In genomic region chr15:42490743-42491539, GRCh38 we compare ENCODE assay signal across 1 cellular context.
TF ChIP-seq lines count a peak whose summit lies in the region.

Gene ZNF106 (minus strand): TSS chr15:42491141. CDS start chr15:42472289, 18,852 bp downstream.

TF ChIP-seq in GM12878, 131 proteins besides CTCF, POLR2A, EP300 and RAD21 (continued from another document):
- no peak for TF ChIP-seq ZBTB4 (CRISPR knock-in tag; IDR thresholded peaks at IDR 0.05)
- TF ChIP-seq PBX3 (IDR thresholded peaks at IDR 0.05; ENCODE audit: insufficient replicate concordance, low read depth, low read length) = no peak
- TF ChIP-seq PKNOX1 (IDR thresholded peaks at IDR 0.05) = peak; percentile 29; the same call in 1 of the 2 replicates
- TF ChIP-seq SUZ12 (IDR thresholded peaks at IDR 0.05; ENCODE audit: unreplicated experiment) = no peak
- TF ChIP-seq IKZF2 (IDR thresholded peaks at IDR 0.05) = peak; percentile 41 to 66
- TF ChIP-seq BCL3 (IDR thresholded peaks at IDR 0.05; ENCODE audit: borderline replicate concordance, insufficient read depth, low read depth, low read length, poor library complexity, severe bottlenecking) = peak; percentile 36
- TF ChIP-seq CREM (IDR thresholded peaks at IDR 0.05; ENCODE audit: low read depth) = peak; percentile 97
- no peak for TF ChIP-seq ZNF592 (IDR thresholded peaks at IDR 0.05)
- peak; percentile 91 for TF ChIP-seq SMAD5 (IDR thresholded peaks at IDR 0.05; ENCODE audit: low read depth)
- TF ChIP-seq FOS (IDR thresholded peaks at IDR 0.05; ENCODE audit: borderline replicate concordance, extremely low read depth, insufficient read length) = no peak
- no peak for TF ChIP-seq ESRRA (IDR thresholded peaks at IDR 0.05; ENCODE audit: low read length)
- 0 out of 2 replicates have a peak, but pooled peaks have one; percentile 14 for TF ChIP-seq IRF4 (IDR thresholded peaks at IDR 0.05; ENCODE audit: low read depth, low read length)
- peak; percentile 61; the same call in 1 of the 2 replicates for TF ChIP-seq MLLT1 (IDR thresholded peaks at IDR 0.05)
- TF ChIP-seq ZNF217 (IDR thresholded peaks at IDR 0.05) = no peak
- peak; percentile 27; the same call in 1 of the 2 replicates for TF ChIP-seq ASH2L (IDR thresholded peaks at IDR 0.05; ENCODE audit: borderline replicate concordance, low read depth)
- TF ChIP-seq SIX5 (IDR thresholded peaks at IDR 0.05; ENCODE audit: low read depth, low read length, severe bottlenecking) = peak; percentile 30
- TF ChIP-seq ZBED1 (IDR thresholded peaks at IDR 0.05; ENCODE audit: borderline replicate concordance) = no peak
- no peak for TF ChIP-seq CEBPZ (IDR thresholded peaks at IDR 0.05; ENCODE audit: low read depth, low read length)
- no peak for TF ChIP-seq ZSCAN29 (IDR thresholded peaks at IDR 0.05)
- no peak for TF ChIP-seq CBX5 (IDR thresholded peaks at IDR 0.05; ENCODE audit: low read depth)
- TF ChIP-seq CBX3 (IDR thresholded peaks at IDR 0.05; ENCODE audit: borderline replicate concordance, low read depth) = no peak
- no peak for TF ChIP-seq CUX1 (IDR thresholded peaks at IDR 0.05; ENCODE audit: insufficient replicate concordance, low read depth, low read length)
- peak; percentile 64 to 67; a peak in 2 of 4 replicates for TF ChIP-seq BHLHE40 (IDR thresholded peaks at IDR 0.05; ENCODE audit: borderline replicate concordance in 1 of 2, low read depth in 2 of 2, low read length in 1 of 2)
- TF ChIP-seq MAX (IDR thresholded peaks at IDR 0.05; ENCODE audit: low read depth, low read length) = 0 out of 2 replicates have a peak, but pooled peaks have one; percentile 17
- TF ChIP-seq ZNF274 (IDR thresholded peaks at IDR 0.05; ENCODE audit: insufficient read depth, insufficient read length) = no peak
- TF ChIP-seq LARP7 (IDR thresholded peaks at IDR 0.05) = 0 out of 2 replicates have a peak, but pooled peaks have one; percentile 45
- TF ChIP-seq ZZZ3 (IDR thresholded peaks at IDR 0.05; ENCODE audit: control insufficient read depth, insufficient read length, low read depth) = no peak
TF ChIP-seq in GM12878: peak in this region for 60.
